ENCODE assay signal across 8 cellular contexts in genomic region chr2:64017811-64018714, GRCh38. TPM values are rescaled to one million over a fixed set of nuclear protein-coding genes. Genes with fewer than 3 reads are reported as not detected.
DNase-seq lines count a peak whose midpoint lies in the region; ATAC-seq and TF ChIP-seq lines count a peak whose summit lies in the region.

No MANE protein-coding gene starts in this region.

- H4K20me1 ChIP-seq in DOHH2 (ENCODE audit: control insufficient read depth, insufficient read depth, low read depth, low read length), result peaks cover 2% of the 10 kb centered on the region

- no peaks in the 10 kb centered on the region for H3K9me2 ChIP-seq in DOHH2 (replicated peaks; ENCODE audit: control insufficient read depth, low read length)

- H3K9ac ChIP-seq in endocrine pancreas (ENCODE audit: control insufficient read depth, insufficient read depth, low read length), result peak overlapping the region; percentile 91

- ATAC-seq in omental fat pad (ENCODE audit: low FRiP score), result no peak
- no peak for ATAC-seq in HG02938 (IDR thresholded peaks at IDR 0.05; ENCODE audit: unreplicated experiment)
- no peak for ATAC-seq in HG03432 (IDR thresholded peaks at IDR 0.05; ENCODE audit: unreplicated experiment)

- in situ Hi-C loops in SK-MEL-5 (cut with HindIII; ENCODE audit: low pct_unique_long_range_greater_than_20kb, low sequenced_read_pairs), result no loop called here

- DNase-seq in KG1 (lab: John Stamatoyannopoulos, UW) (peak; percentile 37), SK-MEL-5 (ENCODE audit: low read depth, low spot score) (peak; percentile 47), omental fat pad (ENCODE audit: low spot score) (no peak)

- H3K27me3 ChIP-seq in DOHH2 (ENCODE audit: control insufficient read depth, low read length) (no peaks in the 10 kb centered on the region), endocrine pancreas (ENCODE audit: control insufficient read depth, insufficient read depth, low read length) (no peaks in the 10 kb centered on the region), mononuclear cell (ENCODE audit: insufficient read depth, low read length) (no peaks in the 10 kb centered on the region)

- H3K36me3 ChIP-seq in DOHH2 (ENCODE audit: control insufficient read depth, low read length) (no peaks in the 10 kb centered on the region), endocrine pancreas (ENCODE audit: control insufficient read depth, insufficient read depth, low read length) (no peaks in the 10 kb centered on the region)

- H3F3A ChIP-seq in DOHH2 (ENCODE audit: control insufficient read depth, insufficient read depth), result peaks cover 12% of the 10 kb centered on the region

- H3K4me1 ChIP-seq in DOHH2 (ENCODE audit: control insufficient read depth, low read length) (peaks cover 25% of the 10 kb centered on the region), endocrine pancreas (ENCODE audit: control insufficient read depth, insufficient read depth, low read length) (peaks cover 5% of the 10 kb centered on the region), mononuclear cell (ENCODE audit: insufficient read depth, low read length) (peaks cover 35% of the 10 kb centered on the region)

- no peaks in the 10 kb centered on the region for H3K9me3 ChIP-seq in DOHH2 (ENCODE audit: control insufficient read depth, insufficient read depth, low read length)
- H3K9me3 ChIP-seq in endocrine pancreas (ENCODE audit: control insufficient read depth, low read length), result no peaks in the 10 kb centered on the region
- H3K9me3 ChIP-seq in mononuclear cell (ENCODE audit: low read depth, low read length), result no peaks in the 10 kb centered on the region

- TF ChIP-seq CTCF in DOHH2 (IDR thresholded peaks at IDR 0.05; ENCODE audit: low read depth, low read length, poor library complexity, severe bottlenecking), result no peak
- TF ChIP-seq CTCF in omental fat pad (IDR thresholded peaks at IDR 0.05), result no peak

- peak overlapping the region; percentile 75 for H3K4me3 ChIP-seq in DOHH2 (ENCODE audit: low read length)
- peak overlapping the region; percentile 98 for H3K4me3 ChIP-seq in endocrine pancreas (ENCODE audit: control insufficient read depth, insufficient read depth, low read length)
- H3K4me3 ChIP-seq in mononuclear cell (ENCODE audit: low read length), result peak overlapping the region; percentile 86

- peak overlapping the region; percentile 20 for H3K27ac ChIP-seq in DOHH2 (ENCODE audit: low read depth, low read length)

- peak overlapping the region; percentile 72 for H3K4me2 ChIP-seq in DOHH2 (ENCODE audit: low read length)

- peaks cover 54% of the 10 kb centered on the region for H3K79me2 ChIP-seq in DOHH2 (ENCODE audit: control insufficient read depth, low read length)

RNA-seq across cellular contexts. Expression of gene VPS54, which starts 1.2 kb away (rescaled TPM):
- total RNA-seq in SK-MEL-5 (2014; rRNA removed; shearing (Covaris generic)), result 31.8 and 32.4 TPM in 2 replicates
- 12.9 and 19.7 TPM in 2 replicates for polyA plus RNA-seq in SK-MEL-5 (2015; cell fraction: cytosol; rRNA removed)
- polyA plus RNA-seq in SK-MEL-5 (2015; cell fraction: nucleus; rRNA removed), result 54.5 and 60.5 TPM in 2 replicates
- total RNA-seq in mononuclear cell (13.4 TPM), omental fat pad (10 to 100 TPM; 19.8 to 40.5 (median 26.9) TPM)
